In genomic region chr20:32485126-32485769, GRCh38 we compare ENCODE assay signal across 8 cellular contexts.
DNase-seq lines count a peak whose midpoint lies in the region; ATAC-seq and TF ChIP-seq lines count a peak whose summit lies in the region.

No MANE protein-coding gene starts in this region.

- in situ Hi-C loops in ACHN (cut with HindIII; ENCODE audit: low pct_ligation_motif_present, low pct_unique_long_range_greater_than_20kb, low sequenced_read_pairs) = no loop called here

- DNase-seq in ACHN (peak; percentile 78), OCI-M1 (lab: John Stamatoyannopoulos, UW) (peak; percentile 90), activated T-cell treated with anti-CD3 and anti-CD28 coated beads for 24 hours (ENCODE audit: low read depth) (peak; percentile 73), epithelial cell of proximal tubule (ENCODE audit: low read depth) (peak; percentile 44)
- DNase-seq in stimulated activated CD8-positive, alpha-beta memory T cell treated with anti-CD3 and anti-CD28 coated beads, Interleukin-7, amount 100 ng/mL, for 1 hour (ENCODE audit: low read depth in 2 of 2) = peak; percentile 56 to 67

- peak overlapping the region; percentile 89 to 98 (median 94) for H3K4me3 Mint-ChIP-seq in IgD-negative memory B cell

- no peaks in the 10 kb centered on the region for H3K27me3 ChIP-seq in muscle layer of duodenum (ENCODE audit: low read depth, low read length)

- H3K9me3 ChIP-seq in muscle layer of duodenum (ENCODE audit: control insufficient read depth in 1 of 2, low read length in 2 of 2) = no peaks in the 10 kb centered on the region

- H3K27ac ChIP-seq in muscle layer of duodenum (ENCODE audit: low read length) = peak overlapping the region; percentile 16

- peaks cover 8% of the 10 kb centered on the region for H3K36me3 Mint-ChIP-seq in IgD-negative memory B cell

- H3K4me1 Mint-ChIP-seq in IgD-negative memory B cell = peaks cover 7 to 12% (median 11%) of the 10 kb centered on the region in 3 donors

- H3K27me3 Mint-ChIP-seq in IgD-negative memory B cell = no peaks in the 10 kb centered on the region

- no peaks in the 10 kb centered on the region for H3K36me3 ChIP-seq in muscle layer of duodenum (ENCODE audit: control insufficient read depth in 1 of 2, insufficient read depth in 2 of 2, low read length in 2 of 2)

- ATAC-seq in GM18858 (IDR thresholded peaks at IDR 0.05; ENCODE audit: unreplicated experiment) = peak; percentile 65

- peak overlapping the region; percentile 69 for H3K4me3 ChIP-seq in epithelial cell of proximal tubule (ENCODE audit: low read depth, low read length)
- H3K4me3 ChIP-seq in muscle layer of duodenum (ENCODE audit: low read depth in 1 of 2, low read length in 2 of 2) = peak overlapping the region; percentile 58 to 80

- peak; percentile 82 for TF ChIP-seq CTCF in epithelial cell of proximal tubule (conservative IDR thresholded peaks at IDR 0.05; ENCODE audit: low read depth, low read length)

- peaks cover 4 to 15% of the 10 kb centered on the region in 2 donors for H3K4me1 ChIP-seq in muscle layer of duodenum (ENCODE audit: control insufficient read depth in 1 of 2, insufficient read depth in 2 of 2, low read length in 2 of 2)

- peaks cover 0 to 2% (median 0%) of the 10 kb centered on the region in 3 donors for H3K9me3 Mint-ChIP-seq in IgD-negative memory B cell

- H3K27ac Mint-ChIP-seq in IgD-negative memory B cell = peak overlapping the region; percentile 63 to 90 (median 83)

Comparison
In these comparisons a context has a peak if more than half of its experiments do, and no peak if none do; other contexts are left out.
1. Peak in every context shown above with its lines: DNase-seq, ATAC-seq, H3K4me3 ChIP-seq and H3K27ac ChIP-seq.